Comparison of ENCODE assay signal across 29 cellular contexts in genomic region chr21:31788581-31788980, GRCh38.
"Had no signal": no experiment of that assay in that cellular context is flagged by ENCODE, and none has a peak within 500 bp of the region (broad histone marks: within the 10 kb centered on the region; RNA-seq: fewer than 3 reads in every experiment).

No MANE protein-coding gene starts in this region.

- H3K4me2 ChIP-seq: hepatocyte had no signal

- ATAC-seq: effector memory CD8-positive, alpha-beta T cell; esophagus mucosa; foreskin keratinocyte; gastrocnemius medialis; gastroesophageal sphincter; heart left ventricle; heart right ventricle had no signal

- H2AFZ ChIP-seq: hepatocyte had no signal

- H3K9me3 ChIP-seq: colonic mucosa, esophagus muscularis mucosa, esophagus squamous epithelium, gastrocnemius medialis, gastroesophageal sphincter, heart left ventricle, heart right ventricle had no signal

- H3K27ac ChIP-seq: colonic mucosa, coronary artery, dorsolateral prefrontal cortex, epithelial cell of prostate, esophagus muscularis mucosa, esophagus squamous epithelium, foreskin keratinocyte, gastrocnemius medialis, gastroesophageal sphincter, heart left ventricle, heart right ventricle, hepatocyte had no signal

- H3K79me2 ChIP-seq: hepatocyte had no signal

- H3K27me3 ChIP-seq: colonic mucosa, dorsolateral prefrontal cortex, esophagus muscularis mucosa, foreskin keratinocyte, gastrocnemius medialis, gastroesophageal sphincter, heart left ventricle, heart right ventricle, hepatocyte had no signal

- H3K36me3 ChIP-seq: colonic mucosa, esophagus muscularis mucosa, esophagus squamous epithelium, gastrocnemius medialis, gastroesophageal sphincter, heart left ventricle, heart right ventricle had no signal

- DNase-seq: colonic mucosa; cortex of kidney; dermis blood vessel endothelial cell; dorsolateral prefrontal cortex; effector CD4-positive, alpha-beta T cell; effector CD8-positive, alpha-beta T cell; effector memory CD4-positive, alpha-beta T cell; effector memory CD8-positive, alpha-beta T cell; endodermal cell; erythroblast; esophagus squamous epithelium; foreskin fibroblast; foreskin keratinocyte; foreskin melanocyte; gastrocnemius medialis; glutamatergic neuron; head of caudate nucleus; heart left ventricle; heart right ventricle had no signal

- H3K4me1 ChIP-seq: colonic mucosa, esophagus squamous epithelium, foreskin keratinocyte, gastrocnemius medialis had no signal

- H3K4me3 ChIP-seq: colonic mucosa, coronary artery, dorsolateral prefrontal cortex, esophagus muscularis mucosa, esophagus squamous epithelium, gastrocnemius medialis, gastroesophageal sphincter, heart left ventricle, heart right ventricle, hepatocyte had no signal

- FAIRE-seq: colon, endometrium, endothelial cell of umbilical vein, frontal cortex had no signal
